ENCODE assay signal across 8 cellular contexts in genomic region chr19:7885818-7886217, GRCh38. TPM values are rescaled to one million over a fixed set of nuclear protein-coding genes. Genes with fewer than 3 reads are reported as not detected.
"Had no signal": no experiment of that assay in that cellular context is flagged by ENCODE, and none has a peak within 500 bp of the region (broad histone marks: within the 10 kb centered on the region; RNA-seq: fewer than 3 reads in every experiment).

No MANE protein-coding gene starts in this region.

- H3K27ac ChIP-seq: GM23248, KMS-11 had no signal

- DNase-seq: GM23248, H9, HCEC 1CT, Karpas-422, KBM-7 had no signal

- H2AFZ ChIP-seq: GM23248 had no signal

- H3K4me3 ChIP-seq: GM23248 had no signal

- H3K9ac ChIP-seq: GM23248, KMS-11 had no signal

- ATAC-seq: HepG2 had no signal

- H3K4me2 ChIP-seq: KMS-11 had no signal

RNA-seq across cellular contexts. Expression of gene LRRC8E, which starts 2.5 kb away (rescaled TPM):
- polyA plus RNA-seq: IgD-negative memory B cell had no signal

RNA-seq across cellular contexts. Expression of gene PRR36, which starts 11.6 kb away (rescaled TPM):
- total RNA-seq: GM23248 had no signal
- polyA plus RNA-seq: GM23248, IgD-negative memory B cell had no signal

RNA-seq across cellular contexts. Expression of gene TGFBR3L, which starts 28.8 kb away (rescaled TPM):
- polyA plus RNA-seq: IgD-negative memory B cell had no signal
